ENCODE assay signal across 11 cellular contexts in the genomic region with DNA sequence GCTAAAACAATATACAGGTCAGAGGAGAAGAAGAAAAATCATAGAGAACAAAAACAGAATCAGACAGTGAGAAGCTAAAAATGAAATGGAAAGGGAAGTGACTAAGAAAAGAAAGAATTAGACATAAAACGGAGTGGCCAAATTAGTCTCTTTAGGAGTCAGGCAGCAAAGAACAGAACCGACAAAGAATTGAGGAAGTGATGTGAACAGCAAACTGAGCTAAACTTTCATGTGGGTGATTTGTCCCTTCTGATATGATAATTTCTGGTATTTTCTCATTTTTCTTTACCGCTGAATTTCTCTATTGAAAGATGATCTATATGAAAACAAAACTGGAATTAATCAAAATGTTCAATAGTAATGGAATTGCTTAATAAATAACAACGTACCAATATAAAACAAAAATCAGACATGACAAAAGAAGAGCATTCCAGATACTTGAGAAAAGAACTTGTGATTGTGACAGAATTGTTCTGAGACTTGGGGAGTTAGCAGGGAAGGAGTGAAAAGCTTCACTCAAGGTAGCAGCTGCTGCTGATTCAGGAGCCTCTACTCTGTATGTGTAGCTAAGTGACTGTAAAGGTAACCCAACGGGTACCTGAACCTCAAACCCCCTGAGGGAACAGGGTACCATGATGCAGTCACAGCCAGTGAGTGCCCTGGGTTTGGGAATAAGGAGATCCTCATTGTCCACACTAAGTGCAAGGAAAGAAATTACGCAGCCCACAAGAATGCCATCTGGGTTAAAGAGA. TPM values are rescaled to one million over a fixed set of nuclear protein-coding genes. Genes with fewer than 3 reads are reported as not detected.
DNase-seq lines count a peak whose midpoint lies in the region; ATAC-seq and TF ChIP-seq lines count a peak whose summit lies in the region.
"Had no signal": no experiment of that assay in that cellular context is flagged by ENCODE, and none has a peak within 500 bp of the region (broad histone marks: within the 10 kb centered on the region; RNA-seq: fewer than 3 reads in every experiment).

No MANE protein-coding gene starts in this region.

- peaks cover 62% of the 10 kb centered on the region for H3K4me1 ChIP-seq in Loucy (ENCODE audit: insufficient read depth, low read length, poor library complexity, severe bottlenecking)

- H3K9me2 ChIP-seq in Loucy (replicated peaks; ENCODE audit: low read depth, low read length): no peaks in the 10 kb centered on the region

- no peak overlapping the region for H3K4me3 ChIP-seq in Loucy (ENCODE audit: low read length, poor library complexity, severe bottlenecking)

- peaks cover 81% of the 10 kb centered on the region for H4K20me1 ChIP-seq in Loucy (ENCODE audit: insufficient read depth, low read length, poor library complexity, severe bottlenecking)

- POLR2A ChIA-PET in activated CD4-positive, alpha-beta T cell treated with anti-CD3 and anti-CD28 coated beads, Interleukin-2, amount 10 ng/mL, durations not matched to agents 7 days and 5 days (lab: Charles Lee): no interaction called here

- H3K27me3 ChIP-seq in Loucy (ENCODE audit: insufficient read depth, low read length, poor library complexity, severe bottlenecking): no peaks in the 10 kb centered on the region

- no peaks in the 10 kb centered on the region for H3K9me3 Mint-ChIP-seq in activated CD4-positive, alpha-beta T cell treated with anti-CD3 and anti-CD28 coated beads, Interleukin-2, amount 10 ng/mL, durations not matched to agents 7 days and 5 days
- no peaks in the 10 kb centered on the region for H3K9me3 Mint-ChIP-seq in stimulated activated effector memory CD8-positive, alpha-beta T cell treated with anti-CD3 and anti-CD28 coated beads, Interleukin-12 subunit alpha, Interleukin-12 subunit beta, amount 100 ng/mL, for 72 hours

- peaks cover 23% of the 10 kb centered on the region for H3K36me3 ChIP-seq in Loucy (ENCODE audit: insufficient read depth, low read length)

- peak overlapping the region; percentile 21 for H3K9ac ChIP-seq in Loucy (ENCODE audit: low read depth, low read length, poor library complexity, severe bottlenecking)

- peak overlapping the region; percentile 42 for H3K4me2 ChIP-seq in Loucy (ENCODE audit: low read depth, low read length, poor library complexity, severe bottlenecking)

- H3K27me3 Mint-ChIP-seq in activated CD4-positive, alpha-beta T cell treated with anti-CD3 and anti-CD28 coated beads, Interleukin-2, amount 10 ng/mL, durations not matched to agents 7 days and 5 days: no peaks in the 10 kb centered on the region

- peaks cover 60% of the 10 kb centered on the region for H3K36me3 Mint-ChIP-seq in activated CD4-positive, alpha-beta T cell treated with anti-CD3 and anti-CD28 coated beads, Interleukin-2, amount 10 ng/mL, durations not matched to agents 7 days and 5 days (ENCODE audit: low read depth)
- peaks cover 23% of the 10 kb centered on the region for H3K36me3 Mint-ChIP-seq in stimulated activated effector memory CD8-positive, alpha-beta T cell treated with anti-CD3 and anti-CD28 coated beads, Interleukin-12 subunit alpha, Interleukin-12 subunit beta, amount 100 ng/mL, for 72 hours

- ATAC-seq in GM21723 (IDR thresholded peaks at IDR 0.05; ENCODE audit: unreplicated experiment): peak; percentile 69
- ATAC-seq in stimulated activated effector memory CD8-positive, alpha-beta T cell treated with anti-CD3 and anti-CD28 coated beads, Interleukin-12 subunit alpha, Interleukin-12 subunit beta, amount 100 ng/mL, for 72 hours: peak; percentile 76

- peaks cover 100% of the 10 kb centered on the region for H3K79me2 ChIP-seq in Loucy (ENCODE audit: insufficient read depth, low read length)

- no peaks in the 10 kb centered on the region for H3K9me3 ChIP-seq in Loucy (ENCODE audit: insufficient read depth, low read depth, low read length)

- no peak for TF ChIP-seq CTCF in Loucy (conservative IDR thresholded peaks at IDR 0.05; ENCODE audit: low read length)

- H3K4me1 Mint-ChIP-seq in activated CD4-positive, alpha-beta T cell treated with anti-CD3 and anti-CD28 coated beads, Interleukin-2, amount 10 ng/mL, durations not matched to agents 7 days and 5 days: peaks cover 76% of the 10 kb centered on the region
- H3K4me1 Mint-ChIP-seq in stimulated activated effector memory CD8-positive, alpha-beta T cell treated with anti-CD3 and anti-CD28 coated beads, Interleukin-12 subunit alpha, Interleukin-12 subunit beta, amount 100 ng/mL, for 72 hours: peaks cover 49% of the 10 kb centered on the region

- CTCF ChIA-PET in activated CD4-positive, alpha-beta T cell treated with anti-CD3 and anti-CD28 coated beads, Interleukin-2, amount 10 ng/mL, durations not matched to agents 7 days and 5 days (lab: Charles Lee): interaction anchor here (1.1 to 2.3 kb wide), 2 partner anchors 10 to 12 kb away, joined by 3 to 8 read pairs; no protein-coding TSS in a partner anchor

- no peak overlapping the region for H2AFZ ChIP-seq in Loucy (ENCODE audit: low read length)

- intact Hi-C loops in head of caudate nucleus (cut with DNase I): no loop called here

- H3K27ac Mint-ChIP-seq in activated CD4-positive, alpha-beta T cell treated with anti-CD3 and anti-CD28 coated beads, Interleukin-2, amount 10 ng/mL, durations not matched to agents 7 days and 5 days: peak overlapping the region; percentile 73
- H3K27ac Mint-ChIP-seq in stimulated activated effector memory CD8-positive, alpha-beta T cell treated with anti-CD3 and anti-CD28 coated beads, Interleukin-12 subunit alpha, Interleukin-12 subunit beta, amount 100 ng/mL, for 72 hours: peak overlapping the region; percentile 11

- H3F3A ChIP-seq in Loucy (ENCODE audit: low read depth): no peaks in the 10 kb centered on the region

- peak overlapping the region; percentile 46 for H3K4me3 Mint-ChIP-seq in activated CD4-positive, alpha-beta T cell treated with anti-CD3 and anti-CD28 coated beads, Interleukin-2, amount 10 ng/mL, durations not matched to agents 7 days and 5 days
- H3K4me3 Mint-ChIP-seq in stimulated activated effector memory CD8-positive, alpha-beta T cell treated with anti-CD3 and anti-CD28 coated beads, Interleukin-12 subunit alpha, Interleukin-12 subunit beta, amount 100 ng/mL, for 72 hours: peak overlapping the region; percentile 31

- DNase-seq in activated CD4-positive, alpha-beta T cell treated with anti-CD3 and anti-CD28 coated beads, Interleukin-2, amount 10 ng/mL, durations not matched to agents 7 days and 5 days: no peak
- no peak for DNase-seq in activated CD4-positive, alpha-beta T cell treated with anti-CD3 and anti-CD28 coated beads, Interleukin-2, amount 50 U/mL, for 48 hours
- no peak for DNase-seq in stimulated activated effector memory CD8-positive, alpha-beta T cell treated with anti-CD3 and anti-CD28 coated beads, Interleukin-12 subunit alpha, Interleukin-12 subunit beta, amount 100 ng/mL, for 72 hours (ENCODE audit: low spot score in 2 of 2)
- DNase-seq in head of caudate nucleus: no peak
- no peak for DNase-seq in D341Med (ENCODE audit: low spot score)
- no peak for DNase-seq in epidermal melanocyte (ENCODE audit: insufficient read length, low spot score)
- DNase-seq: GOT3, NCI-H1694, posterior cingulate gyrus had no signal

RNA-seq across cellular contexts. Expression of a gene that starts 8.8 kb away (rescaled TPM):
- total RNA-seq in activated CD4-positive, alpha-beta T cell treated with anti-CD3 and anti-CD28 coated beads, Interleukin-2, amount 10 ng/mL, durations not matched to agents 7 days and 5 days: 10 to 100 TPM; 49.6 to 58.2 TPM
